ENCODE assay signal across 17 cellular contexts in genomic region chr1:63669151-63669961, GRCh38.
DNase-seq lines count a peak whose midpoint lies in the region; ATAC-seq and TF ChIP-seq lines count a peak whose summit lies in the region.
"Had no signal": no experiment of that assay in that cellular context is flagged by ENCODE, and none has a peak within 500 bp of the region (broad histone marks: within the 10 kb centered on the region; RNA-seq: fewer than 3 reads in every experiment).

No MANE protein-coding gene starts in this region.

- peak overlapping the region; percentile 28 for H3K27ac Mint-ChIP-seq in MCF 10A (ENCODE audit: low read depth, unreplicated experiment)

- H3K9me3 Mint-ChIP-seq in MCF 10A (ENCODE audit: unreplicated experiment) = no peaks in the 10 kb centered on the region

- peak; percentile 73 for ATAC-seq in esophagus mucosa

- no peaks in the 10 kb centered on the region for H3K36me3 Mint-ChIP-seq in MCF 10A (ENCODE audit: insufficient read depth, unreplicated experiment)

- H3K9me3 ChIP-seq in mucosa of stomach (ENCODE audit: control insufficient read depth, low read length) (no peaks in the 10 kb centered on the region), thyroid gland (no peaks in the 10 kb centered on the region)
- H3K9me3 ChIP-seq: BE2C had no signal

- H3K4me3 ChIP-seq in mucosa of stomach (ENCODE audit: low read length) (peak overlapping the region; percentile 37), thyroid gland (replicated peaks in 1 of 3) (no peak overlapping the region)
- H3K4me3 ChIP-seq: SJSA1 had no signal

- peak overlapping the region; percentile 91 for H3K9ac ChIP-seq in mucosa of stomach (ENCODE audit: low read length)

- H3K36me3 ChIP-seq in mucosa of stomach (ENCODE audit: control insufficient read depth, insufficient read depth, low read length) (no peaks in the 10 kb centered on the region), thyroid gland (no peaks in the 10 kb centered on the region)
- H3K36me3 ChIP-seq: BE2C, SJSA1 had no signal

- H3K4me3 Mint-ChIP-seq in MCF 10A (ENCODE audit: unreplicated experiment) = no peak overlapping the region
- H3K4me3 Mint-ChIP-seq: CD4-positive, alpha-beta memory T cell had no signal

- DNase-seq in MCF 10A (ENCODE audit: unreplicated experiment) = no peak
- DNase-seq in thyroid gland = peak; percentile 75 to 78
- no peak for DNase-seq in cardiac septum (ENCODE audit: low spot score)
- DNase-seq in germinal center (ENCODE audit: low spot score) = no peak
- no peak for DNase-seq in NCI-H345 treated with DMSO at 0.1 percent for 48 hours (lab: John Stamatoyannopoulos, UW; ENCODE audit: unreplicated experiment)
- DNase-seq in activated gamma-delta T cell (lab: John Stamatoyannopoulos, UW) = no peak
- DNase-seq: BE2C; CD4-positive, alpha-beta memory T cell; GF-D8; IMR-90; Kasumi-1; NCI-H1436; NCI-H2029 treated with DMSO at 0.1 percent for 48 hours; NCI-H524 had no signal

- H3K4me1 ChIP-seq in mucosa of stomach (ENCODE audit: control insufficient read depth, insufficient read depth, low read length) (peaks cover 16% of the 10 kb centered on the region), thyroid gland (peaks cover 12 to 14% of the 10 kb centered on the region in 2 donors)
- H3K4me1 ChIP-seq: BE2C had no signal

- intact Hi-C loops in MCF 10A (cut with micrococcal nuclease) (no loop called here), thyroid gland (cut with DNase I) (no loop called here), cardiac septum (cut with DNase I) (no loop called here)

- H3K27ac ChIP-seq in thyroid gland = peak overlapping the region; percentile 66 to 76 (median 76)
- H3K27ac ChIP-seq: SJSA1 had no signal

- H3K27me3 Mint-ChIP-seq in MCF 10A (ENCODE audit: insufficient read depth, unreplicated experiment) = no peaks in the 10 kb centered on the region
- H3K27me3 Mint-ChIP-seq: CD4-positive, alpha-beta memory T cell had no signal

- POLR2A ChIA-PET in MCF 10A (lab: Yijun Ruan, JAX) = interaction anchor here (0.6 to 0.7 kb wide), 2 partner anchors 461 to 595 kb away, joined by 3 read pairs; no protein-coding TSS in a partner anchor

- BruUV-seq in MCF 10A (replicated peaks; lab: Mats Ljungman, UMichigan) = no TSS peak

- peaks cover 4% of the 10 kb centered on the region for H3K4me1 Mint-ChIP-seq in MCF 10A (ENCODE audit: insufficient read depth, unreplicated experiment)
- H3K4me1 Mint-ChIP-seq: CD4-positive, alpha-beta memory T cell had no signal

- CTCF ChIA-PET in MCF 10A (lab: Yijun Ruan, JAX) = interaction anchor here (0.5 to 1.9 kb wide), 9 partner anchors 22 to 1359 kb away, joined by 3 to 8 read pairs (median 3); no protein-coding TSS in a partner anchor

- 57 to 67% methylated on average over 8 to 14 of the region's 15 CpGs for WGBS in thyroid gland, 2 donors

- H3K27me3 ChIP-seq in mucosa of stomach (ENCODE audit: control insufficient read depth, insufficient read depth, low read length) (no peaks in the 10 kb centered on the region), thyroid gland (no peaks in the 10 kb centered on the region)
- H3K27me3 ChIP-seq: BE2C, SJSA1 had no signal

- TF ChIP-seq CTCF in MCF 10A (IDR thresholded peaks at IDR 0.05; ENCODE audit: unreplicated experiment) (no peak), thyroid gland (IDR thresholded peaks at IDR 0.05) (no peak)

- peak in 1 of 2 donors; percentile 21 for TF ChIP-seq POLR2A in thyroid gland (IDR thresholded peaks at IDR 0.05)

Comparison
In these comparisons a context has a peak if more than half of its experiments do, and no peak if none do; other contexts are left out.
1. DNase-seq: peak in thyroid gland (2 of 2); none in MCF 10A (single experiment), cardiac septum (single experiment), germinal center (single experiment), NCI-H345 treated with DMSO at 0.1 percent for 48 hours (single experiment) and activated gamma-delta T cell (single experiment).